35 cellular contexts compared by ENCODE assay signal in the genomic region with DNA sequence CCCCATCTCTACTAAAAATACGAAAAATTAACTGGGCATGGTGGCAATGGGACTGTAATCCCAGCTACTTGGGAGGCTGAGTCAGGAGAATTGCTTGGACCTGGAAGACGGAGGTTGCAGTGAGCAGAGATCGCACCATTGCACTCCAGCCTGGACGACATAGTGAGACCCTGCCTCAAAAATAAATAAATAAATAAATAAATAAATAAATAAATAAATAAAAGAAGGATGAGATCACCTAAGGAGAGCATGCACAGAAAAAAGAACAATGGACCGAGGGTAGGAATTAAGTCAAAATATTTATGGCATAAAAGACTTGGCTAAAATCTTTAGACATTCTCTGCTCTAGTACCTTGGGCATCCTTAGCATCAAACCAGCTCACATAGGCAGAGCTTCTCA.
"Had no signal": no experiment of that assay in that cellular context is flagged by ENCODE, and none has a peak within 500 bp of the region (broad histone marks: within the 10 kb centered on the region; RNA-seq: fewer than 3 reads in every experiment).

No MANE protein-coding gene starts in this region.

- H3K36me3 ChIP-seq: MG63 had no signal

- H3K9me3 ChIP-seq: MG63 had no signal

- DNase-seq: Kasumi-1, MG63, MM.1S, MV-4-11, NCI-H1048, NCI-H1092, NCI-H1092 treated with DMSO at 0.1 percent for 48 hours, NCI-H1105, NCI-H1105 treated with DMSO at 0.1 percent for 48 hours, NCI-H1417, NCI-H1417 treated with DMSO at 0.1 percent for 48 hours, NCI-H1436, NCI-H1436 treated with DMSO at 0.1 percent for 48 hours, NCI-H146, NCI-H1694, NCI-H1694 treated with DMSO at 0.1 percent for 48 hours, NCI-H187, NCI-H187 treated with DMSO at 0.1 percent for 48 hours, NCI-H1930, NCI-H2029, NCI-H2029 treated with DMSO at 0.1 percent for 48 hours, NCI-H2081, NCI-H2081 treated with DMSO at 0.1 percent for 48 hours, NCI-H2107, NCI-H2171, NCI-H2171 treated with DMSO at 0.1 percent for 48 hours, NCI-H2227 treated with DMSO at 0.1 percent for 48 hours, NCI-H226, NCI-H345, NCI-H446, NCI-H446 treated with DMSO at 0.1 percent for 48 hours, NCI-H510A, NCI-H510A treated with DMSO at 0.1 percent for 48 hours, NCI-H524, NCI-H524 treated with DMSO at 0.1 percent for 48 hours had no signal

- H3K4me3 ChIP-seq: MG63 had no signal
